Comparison of ENCODE assay signal across 21 cellular contexts in the genomic region with DNA sequence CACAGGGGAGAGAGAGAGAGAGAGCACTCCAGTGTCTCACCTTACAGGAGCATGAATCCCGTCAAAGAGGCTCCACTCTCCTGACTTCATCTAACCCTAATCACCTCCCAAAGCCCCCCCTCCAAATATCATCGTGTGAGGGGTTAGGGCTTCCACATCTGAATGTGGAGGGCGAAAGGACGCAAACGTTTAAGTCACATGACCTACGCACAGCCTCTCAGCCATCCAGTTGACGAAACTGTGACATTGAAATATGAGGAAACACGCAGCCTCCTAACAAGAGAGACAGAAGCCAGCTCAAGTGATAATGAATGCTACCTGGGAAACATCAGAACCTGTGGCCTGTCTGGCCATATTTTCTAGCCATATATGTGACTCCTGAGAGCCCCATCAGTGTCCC.
A peak's percentile ranks its signal among the peaks of the same experiment; 100 is the strongest.
DNase-seq lines count a peak whose midpoint lies in the region; ATAC-seq and TF ChIP-seq lines count a peak whose summit lies in the region.
"Had no signal": no experiment of that assay in that cellular context is flagged by ENCODE, and none has a peak within 500 bp of the region (broad histone marks: within the 10 kb centered on the region; RNA-seq: fewer than 3 reads in every experiment).

No MANE protein-coding gene starts in this region.

- H3K9me3 Mint-ChIP-seq in endodermal cell, result peaks cover 8% of the 10 kb centered on the region
- H3K9me3 Mint-ChIP-seq in HFFc6, result no peaks in the 10 kb centered on the region
- H3K9me3 Mint-ChIP-seq: CD4-positive, CD25-positive, alpha-beta regulatory T cell; IgD-negative memory B cell had no signal

- TF ChIP-seq EP300 in sigmoid colon (IDR thresholded peaks at IDR 0.05), result no peak

- no peaks in the 10 kb centered on the region for H3K9me3 ChIP-seq in BLaER1
- peaks cover 6% of the 10 kb centered on the region; the same call in 1 of the 2 replicates for H3K9me3 ChIP-seq in Karpas-422 (ENCODE audit: low read length)
- H3K9me3 ChIP-seq in endodermal cell (ENCODE audit: control insufficient read depth, low read length), result no peaks in the 10 kb centered on the region
- no peaks in the 10 kb centered on the region for H3K9me3 ChIP-seq in sigmoid colon
- H3K9me3 ChIP-seq in T-helper 17 cell (ENCODE audit: control insufficient read depth, low read length, poor library complexity, severe bottlenecking), result no peaks in the 10 kb centered on the region

- H3K27me3 ChIP-seq in BLaER1, result no peaks in the 10 kb centered on the region
- H3K27me3 ChIP-seq in Karpas-422 (ENCODE audit: low read length), result no peaks in the 10 kb centered on the region
- no peaks in the 10 kb centered on the region for H3K27me3 ChIP-seq in endodermal cell (ENCODE audit: control insufficient read depth, insufficient read depth, low read length, poor library complexity, severe bottlenecking)
- H3K27me3 ChIP-seq in sigmoid colon, result peaks cover 0 to 12% (median 0%) of the 10 kb centered on the region in 3 donors

- TF ChIP-seq CTCF in endodermal cell (conservative IDR thresholded peaks at IDR 0.05), result no peak
- no peak for TF ChIP-seq CTCF in sigmoid colon (IDR thresholded peaks at IDR 0.05)
- TF ChIP-seq CTCF in HFFc6 (IDR thresholded peaks at IDR 0.05), result no peak

- no peak overlapping the region for H3K4me3 Mint-ChIP-seq in endodermal cell
- no peak overlapping the region for H3K4me3 Mint-ChIP-seq in T-helper 17 cell
- H3K4me3 Mint-ChIP-seq in HFFc6, result no peak overlapping the region
- H3K4me3 Mint-ChIP-seq: CD4-positive, CD25-positive, alpha-beta regulatory T cell; CD8-positive, alpha-beta memory T cell; GM23338; IgD-negative memory B cell had no signal

- no peaks in the 10 kb centered on the region for H3K36me3 Mint-ChIP-seq in endodermal cell (ENCODE audit: low read depth)
- no peaks in the 10 kb centered on the region for H3K36me3 Mint-ChIP-seq in T-helper 17 cell (ENCODE audit: low read depth)
- no peaks in the 10 kb centered on the region for H3K36me3 Mint-ChIP-seq in HFFc6 (ENCODE audit: low read depth)
- H3K36me3 Mint-ChIP-seq: CD4-positive, CD25-positive, alpha-beta regulatory T cell; CD8-positive, alpha-beta memory T cell; IgD-negative memory B cell had no signal

- no peaks in the 10 kb centered on the region for H3K36me3 ChIP-seq in BLaER1
- H3K36me3 ChIP-seq in Karpas-422 (ENCODE audit: insufficient read depth, low read length), result no peaks in the 10 kb centered on the region
- H3K36me3 ChIP-seq in endodermal cell (ENCODE audit: control insufficient read depth, insufficient read depth, low read length), result no peaks in the 10 kb centered on the region
- no peaks in the 10 kb centered on the region for H3K36me3 ChIP-seq in sigmoid colon

- H3K9me2 ChIP-seq in Karpas-422 (replicated peaks; ENCODE audit: insufficient read depth, low read length), result no peaks in the 10 kb centered on the region

- H3K4me1 ChIP-seq in BLaER1, result peaks cover 21% of the 10 kb centered on the region
- H3K4me1 ChIP-seq in Karpas-422 (ENCODE audit: low read length), result peaks cover 24% of the 10 kb centered on the region
- H3K4me1 ChIP-seq in endodermal cell (ENCODE audit: control insufficient read depth, insufficient read depth, low read length), result no peaks in the 10 kb centered on the region
- H3K4me1 ChIP-seq in sigmoid colon, result no peaks in the 10 kb centered on the region

- ATAC-seq in T-helper 17 cell (no peak), HG03108 (IDR thresholded peaks at IDR 0.05; ENCODE audit: unreplicated experiment) (no peak)
- ATAC-seq: GM23338, HepG2 had no signal

- no peaks in the 10 kb centered on the region for H3K79me2 ChIP-seq in Karpas-422 (ENCODE audit: low read length)

- no peak overlapping the region; the same call in 1 of the 2 replicates for H3K27ac ChIP-seq in BLaER1
- H3K27ac ChIP-seq in Karpas-422 (ENCODE audit: low read length), result no peak overlapping the region
- no peak overlapping the region for H3K27ac ChIP-seq in endodermal cell (ENCODE audit: low read depth, low read length)
- H3K27ac ChIP-seq in sigmoid colon, result no peak overlapping the region

- H3K4me3 ChIP-seq in BLaER1, result no peak overlapping the region
- no peak overlapping the region for H3K4me3 ChIP-seq in Karpas-422 (ENCODE audit: low read length)
- H3K4me3 ChIP-seq in endodermal cell (ENCODE audit: low read length), result no peak overlapping the region
- no peak overlapping the region for H3K4me3 ChIP-seq in sigmoid colon
- H3K4me3 ChIP-seq: GM23338 had no signal

- H3K27me3 Mint-ChIP-seq in endodermal cell (ENCODE audit: insufficient read depth) (no peaks in the 10 kb centered on the region), T-helper 17 cell (peaks cover 9% of the 10 kb centered on the region), HFFc6 (ENCODE audit: insufficient read depth) (peaks cover 18% of the 10 kb centered on the region)

- no peak overlapping the region for H3K27ac Mint-ChIP-seq in endodermal cell
- H3K27ac Mint-ChIP-seq in T-helper 17 cell, result no peak overlapping the region
- H3K27ac Mint-ChIP-seq in HFFc6, result no peak overlapping the region
- H3K27ac Mint-ChIP-seq: CD4-positive, CD25-positive, alpha-beta regulatory T cell; CD8-positive, alpha-beta memory T cell; GM23338 had no signal

- H3K9ac ChIP-seq in BLaER1 (no peak overlapping the region), Karpas-422 (ENCODE audit: low read length) (no peak overlapping the region), endodermal cell (ENCODE audit: extremely low read depth, low read length, poor library complexity, severe bottlenecking) (no peak overlapping the region)

- DNase-seq in Karpas-422, result peak; percentile 58
- DNase-seq in endodermal cell, result peak; percentile 17
- DNase-seq in sigmoid colon, result peak; percentile 13
- no peak for DNase-seq in T-helper 17 cell
- DNase-seq in hepatic stellate cell (ENCODE audit: low spot score), result no peak
- DNase-seq in HFFc6, result no peak
- DNase-seq: 8988T; C1 segment of cervical spinal cord; CD4-positive, CD25-positive, alpha-beta regulatory T cell; CD8-positive, alpha-beta memory T cell; COR-L47; DMS 273 treated with DMSO at 0.1 percent for 48 hours; DMS53; DND-41; EL; HCEC 1CT had no signal

- H4K20me1 ChIP-seq in BLaER1 (no peaks in the 10 kb centered on the region), Karpas-422 (ENCODE audit: insufficient read depth, low read depth, low read length) (no peaks in the 10 kb centered on the region)

- intact Hi-C loops in sigmoid colon (cut with DNase I), result no loop called here

- H3K4me2 ChIP-seq in BLaER1 (peak overlapping the region; percentile 82), Karpas-422 (ENCODE audit: low read depth, low read length, poor library complexity, severe bottlenecking) (peak overlapping the region; percentile 30)
- H3K4me2 ChIP-seq: GM23338 had no signal

- no peak for TF ChIP-seq POLR2A in sigmoid colon (IDR thresholded peaks at IDR 0.05)

- 0 out of 2 replicates have a peak overlapping the region, but pooled peaks have one; percentile 40 for H2AFZ ChIP-seq in Karpas-422 (ENCODE audit: low read length)
- H2AFZ ChIP-seq: GM23338 had no signal

- WGBS in endodermal cell (ENCODE audit: insufficient coverage in 1 of 2, insufficient read length in 1 of 2), 2 experiments, result 88 to 93% methylated on average over 7 to 8 of the region's 8 CpGs
- 76 to 85% methylated on average over 8 of the region's 8 CpGs for WGBS in sigmoid colon, 2 donors

- H3K4me1 Mint-ChIP-seq in endodermal cell (peaks cover 12% of the 10 kb centered on the region), T-helper 17 cell (no peaks in the 10 kb centered on the region), HFFc6 (ENCODE audit: low read depth) (no peaks in the 10 kb centered on the region)
- H3K4me1 Mint-ChIP-seq: CD4-positive, CD25-positive, alpha-beta regulatory T cell; CD8-positive, alpha-beta memory T cell; IgD-negative memory B cell had no signal

Comparison
In these comparisons a context has a peak if more than half of its experiments do, and no peak if none do; other contexts are left out.
1. DNase-seq: peak in Karpas-422 (single experiment), endodermal cell (single experiment) and sigmoid colon (single experiment); none in T-helper 17 cell (0 of 3), hepatic stellate cell (single experiment) and HFFc6 (single experiment).